ENCODE assay signal across 18 cellular contexts in genomic region chr17:74337834-74338500, GRCh38. TPM values are rescaled to one million over a fixed set of nuclear protein-coding genes. Genes with fewer than 3 reads are reported as not detected.
A peak's percentile ranks its signal among the peaks of the same experiment; 100 is the strongest.
DNase-seq lines count a peak whose midpoint lies in the region; ATAC-seq and TF ChIP-seq lines count a peak whose summit lies in the region.
"Had no signal": no experiment of that assay in that cellular context is flagged by ENCODE, and none has a peak within 500 bp of the region (broad histone marks: within the 10 kb centered on the region; RNA-seq: fewer than 3 reads in every experiment).

No MANE protein-coding gene starts in this region.

- peak; percentile 16 for ATAC-seq in mucosa of descending colon
- no peak for ATAC-seq in GM18502 (IDR thresholded peaks at IDR 0.05; ENCODE audit: poor library complexity, unreplicated experiment)
- no peak for ATAC-seq in omental fat pad (ENCODE audit: low FRiP score)
- no peak for ATAC-seq in HG02885 (IDR thresholded peaks at IDR 0.05; ENCODE audit: poor library complexity, unreplicated experiment)
- ATAC-seq: natural killer cell treated with Interleukin-12 subunit alpha and Interleukin-12 subunit beta and Interleukin-15 and Interleukin-18, amount 100 ng/mL, for 72 hours; right lobe of liver had no signal

- DNase-seq in D341Med (ENCODE audit: low spot score) = peak; percentile 77
- DNase-seq in NCI-H2029 treated with DMSO at 0.1 percent for 48 hours (lab: John Stamatoyannopoulos, UW) = peak; percentile 31
- DNase-seq in SW480 (ENCODE audit: low spot score) = peak; percentile 18
- DNase-seq in mucosa of descending colon = no peak
- no peak for DNase-seq in omental fat pad (ENCODE audit: low spot score)
- no peak for DNase-seq in activated CD4-positive, alpha-beta T cell treated with anti-CD3 and anti-CD28 coated beads, Interleukin-2, amount 50 U/mL, for 4 hours
- DNase-seq: activated CD4-positive, alpha-beta T cell treated with anti-CD3 and anti-CD28 coated beads for 4 hours; COR-L47; right lobe of liver; stimulated activated CD4-positive, alpha-beta T cell treated with anti-CD3 and anti-CD28 coated beads, Interleukin-2, amount 100 ng/mL, for 48 hours; T-helper 9 cell; tibial artery had no signal

- H3K4me3 ChIP-seq in mucosa of descending colon = no peak overlapping the region
- H3K4me3 ChIP-seq: right lobe of liver, tibial artery had no signal

- H3K36me3 ChIP-seq in mucosa of descending colon (ENCODE audit: low read depth) = no peaks in the 10 kb centered on the region
- H3K36me3 ChIP-seq: right lobe of liver, tibial artery had no signal

- intact Hi-C loops in mucosa of descending colon (cut with DNase I, micrococcal nuclease) = no loop called here

- TF ChIP-seq CTCF in mucosa of descending colon (IDR thresholded peaks at IDR 0.05) (no peak), omental fat pad (IDR thresholded peaks at IDR 0.05) (no peak)

- no peaks in the 10 kb centered on the region for H3K9me3 ChIP-seq in mucosa of descending colon
- H3K9me3 ChIP-seq: right lobe of liver had no signal

- H3K4me1 ChIP-seq in mucosa of descending colon (ENCODE audit: low read depth) = no peaks in the 10 kb centered on the region
- H3K4me1 ChIP-seq: right lobe of liver, tibial artery had no signal

RNA-seq across cellular contexts. Expression of gene KIF19, which starts 11.9 kb away (rescaled TPM):
- total RNA-seq in mucosa of descending colon = 1 to 10 TPM in 2 of 3 donors, under 1 TPM in 1; 0.73 to 7.4 (median 2.4) TPM
- total RNA-seq in omental fat pad = 1 to 10 TPM in 2 of 4 donors, under 1 TPM in 2; 0.72 to 2.4 (median 1.4) TPM
- total RNA-seq: bronchial epithelial cell, MCF 10A had no signal

RNA-seq across cellular contexts. Expression of gene BTBD17, which starts 23.7 kb away (rescaled TPM):
- under 1 TPM in 1 of 3 donors, not detected in 2; 0.17 TPM for total RNA-seq in mucosa of descending colon
- total RNA-seq in omental fat pad = under 1 TPM in 1 of 4 donors, not detected in 3; 0.36 TPM
- total RNA-seq: bronchial epithelial cell; MCF 10A; natural killer cell treated with Interleukin-12 subunit alpha and Interleukin-12 subunit beta and Interleukin-15 and Interleukin-18, amount 100 ng/mL, for 72 hours; right lobe of liver had no signal

RNA-seq across cellular contexts. Expression of gene GPR142, which starts 29.3 kb away (rescaled TPM):
- total RNA-seq in mucosa of descending colon (under 1 TPM in 1 of 3 donors, not detected in 2; 0.17 TPM), omental fat pad (not detected)
- total RNA-seq: bronchial epithelial cell; lower leg skin; MCF 10A; natural killer cell treated with Interleukin-12 subunit alpha and Interleukin-12 subunit beta and Interleukin-15 and Interleukin-18, amount 100 ng/mL, for 72 hours had no signal

Comparison
In these comparisons a context has a peak if more than half of its experiments do, and no peak if none do; other contexts are left out.
1. DNase-seq: peak in D341Med (single experiment), NCI-H2029 treated with DMSO at 0.1 percent for 48 hours (single experiment) and SW480 (single experiment); none in mucosa of descending colon (0 of 3), omental fat pad (single experiment) and activated CD4-positive, alpha-beta T cell treated with anti-CD3 and anti-CD28 coated beads, Interleukin-2, amount 50 U/mL, for 4 hours (0 of 2).